In genomic region chr4:108130955-108131354, GRCh38 we compare ENCODE assay signal across 14 cellular contexts. TPM values are rescaled to one million over a fixed set of nuclear protein-coding genes. Genes with fewer than 3 reads are reported as not detected.
DNase-seq lines count a peak whose midpoint lies in the region; ATAC-seq and TF ChIP-seq lines count a peak whose summit lies in the region.
"Had no signal": no experiment of that assay in that cellular context is flagged by ENCODE, and none has a peak within 500 bp of the region (broad histone marks: within the 10 kb centered on the region; RNA-seq: fewer than 3 reads in every experiment).

No MANE protein-coding gene starts in this region.

- no peaks in the 10 kb centered on the region for H3K9me3 ChIP-seq in naive thymus-derived CD4-positive, alpha-beta T cell (ENCODE audit: control insufficient read depth in 2 of 3, low read length in 3 of 3)
- H3K9me3 ChIP-seq: A549, spleen had no signal

- POLR2A ChIA-PET in naive thymus-derived CD4-positive, alpha-beta T cell (lab: Charles Lee), result interaction anchor here (0.6 to 21.9 kb wide), 11 partner anchors 10 to 97 kb away, joined by 3 to 400 read pairs (median 3); partner anchors contain the start of gene LEF1

- in situ Hi-C loops in astrocyte of the cerebellum (cut with HindIII; ENCODE audit: low sequenced_read_pairs), result no loop called here

- peaks cover 60% of the 10 kb centered on the region for H3K36me3 Mint-ChIP-seq in activated CD4-positive, alpha-beta T cell treated with anti-CD3 and anti-CD28 coated beads, Interleukin-2, amount 10 ng/mL, durations not matched to agents 24 days and 14 days (ENCODE audit: low read depth)
- peaks cover 18 to 60% (median 45%) of the 10 kb centered on the region in 5 donors for H3K36me3 Mint-ChIP-seq in naive thymus-derived CD4-positive, alpha-beta T cell
- H3K36me3 Mint-ChIP-seq in activated T-helper 1 cell treated with anti-CD3 and anti-CD28 coated beads, Interleukin-12 subunit alpha, Interleukin-12 subunit beta, Interleukin-2, Interleukin-4 antibody, amounts not matched to agents 30 ng/mL and 10 ng/mL and 1 ng/mL, durations not matched to agents 14 hours and 24 hours and 36 hours (ENCODE audit: low read depth), result peaks cover 50% of the 10 kb centered on the region

- TF ChIP-seq CTCF in LNCaP clone FGC (IDR thresholded peaks at IDR 0.05; ENCODE audit: control insufficient read depth, extremely low read depth, insufficient read depth) (peak; percentile 6; the same call in 1 of the 2 replicates), astrocyte of the cerebellum (IDR thresholded peaks at IDR 0.05; ENCODE audit: low read depth, low read length, missing control alignments) (peak; percentile 6)

- peak overlapping the region; percentile 69 for H3K27ac ChIP-seq in naive thymus-derived CD4-positive, alpha-beta T cell (ENCODE audit: low read depth, low read length)
- H3K27ac ChIP-seq: A549, spleen had no signal

- no peak overlapping the region for H3K27ac Mint-ChIP-seq in activated CD4-positive, alpha-beta T cell treated with anti-CD3 and anti-CD28 coated beads, Interleukin-2, amount 10 ng/mL, durations not matched to agents 24 days and 14 days
- peak overlapping the region in 8 of 9 donors; percentile 70 to 98 (median 90) for H3K27ac Mint-ChIP-seq in naive thymus-derived CD4-positive, alpha-beta T cell
- no peak overlapping the region for H3K27ac Mint-ChIP-seq in activated T-helper 1 cell treated with anti-CD3 and anti-CD28 coated beads, Interleukin-12 subunit alpha, Interleukin-12 subunit beta, Interleukin-2, Interleukin-4 antibody, amounts not matched to agents 30 ng/mL and 10 ng/mL and 1 ng/mL, durations not matched to agents 14 hours and 24 hours and 36 hours

- H3K27me3 ChIP-seq in naive thymus-derived CD4-positive, alpha-beta T cell (ENCODE audit: control insufficient read depth in 2 of 2, insufficient read depth in 2 of 2, low read length in 2 of 2), result no peaks in the 10 kb centered on the region

- no peak overlapping the region for H3K4me3 Mint-ChIP-seq in activated CD4-positive, alpha-beta T cell treated with anti-CD3 and anti-CD28 coated beads, Interleukin-2, amount 10 ng/mL, durations not matched to agents 24 days and 14 days
- H3K4me3 Mint-ChIP-seq in naive thymus-derived CD4-positive, alpha-beta T cell, result peak overlapping the region in 9 of 10 donors; percentile 35 to 87 (median 69)
- H3K4me3 Mint-ChIP-seq in activated T-helper 1 cell treated with anti-CD3 and anti-CD28 coated beads, Interleukin-12 subunit alpha, Interleukin-12 subunit beta, Interleukin-2, Interleukin-4 antibody, amounts not matched to agents 30 ng/mL and 10 ng/mL and 1 ng/mL, durations not matched to agents 14 hours and 24 hours and 36 hours, result no peak overlapping the region

- H3K9me3 Mint-ChIP-seq in activated CD4-positive, alpha-beta T cell treated with anti-CD3 and anti-CD28 coated beads, Interleukin-2, amount 10 ng/mL, durations not matched to agents 24 days and 14 days, result no peaks in the 10 kb centered on the region
- H3K9me3 Mint-ChIP-seq in naive thymus-derived CD4-positive, alpha-beta T cell, result no peaks in the 10 kb centered on the region
- no peaks in the 10 kb centered on the region for H3K9me3 Mint-ChIP-seq in activated T-helper 1 cell treated with anti-CD3 and anti-CD28 coated beads, Interleukin-12 subunit alpha, Interleukin-12 subunit beta, Interleukin-2, Interleukin-4 antibody, amounts not matched to agents 30 ng/mL and 10 ng/mL and 1 ng/mL, durations not matched to agents 14 hours and 24 hours and 36 hours

- peaks cover 69% of the 10 kb centered on the region for H3K4me1 Mint-ChIP-seq in activated CD4-positive, alpha-beta T cell treated with anti-CD3 and anti-CD28 coated beads, Interleukin-2, amount 10 ng/mL, durations not matched to agents 24 days and 14 days
- H3K4me1 Mint-ChIP-seq in naive thymus-derived CD4-positive, alpha-beta T cell, result peaks cover 61 to 100% (median 92%) of the 10 kb centered on the region in 7 donors
- peaks cover 76% of the 10 kb centered on the region for H3K4me1 Mint-ChIP-seq in activated T-helper 1 cell treated with anti-CD3 and anti-CD28 coated beads, Interleukin-12 subunit alpha, Interleukin-12 subunit beta, Interleukin-2, Interleukin-4 antibody, amounts not matched to agents 30 ng/mL and 10 ng/mL and 1 ng/mL, durations not matched to agents 14 hours and 24 hours and 36 hours (ENCODE audit: low read depth)

- peak; percentile 55 for DNase-seq in activated CD4-positive, alpha-beta T cell treated with anti-CD3 and anti-CD28 coated beads, Interleukin-2, amount 10 ng/mL, durations not matched to agents 24 days and 14 days
- no peak for DNase-seq in activated CD4-positive, alpha-beta T cell treated with anti-CD3 and anti-CD28 coated beads for 1 hour
- DNase-seq in LNCaP clone FGC (ENCODE audit: low read depth), result no peak
- DNase-seq in astrocyte of the cerebellum (ENCODE audit: low read depth), result no peak
- DNase-seq in naive thymus-derived CD4-positive, alpha-beta T cell, result no peak
- DNase-seq in activated T-helper 1 cell treated with anti-CD3 and anti-CD28 coated beads, Interleukin-12 subunit alpha, Interleukin-12 subunit beta, Interleukin-2, Interleukin-4 antibody, amounts not matched to agents 30 ng/mL and 10 ng/mL and 1 ng/mL, durations not matched to agents 14 hours and 24 hours and 36 hours (ENCODE audit: low spot score), result no peak
- no peak for DNase-seq in NCI-H1436 treated with DMSO at 0.1 percent for 48 hours (lab: John Stamatoyannopoulos, UW)
- DNase-seq in kidney glomerular epithelial cell (lab: John Stamatoyannopoulos, UW), result no peak
- DNase-seq: activated CD4-positive, CD25-positive, alpha-beta regulatory T cell; activated T-cell treated with anti-CD3 and anti-CD28 coated beads for 4 hours; aorta; effector CD4-positive, alpha-beta T cell; spleen had no signal

- H3K4me3 ChIP-seq in LNCaP clone FGC (ENCODE audit: low read depth, low read length) (no peak overlapping the region), astrocyte of the cerebellum (ENCODE audit: low read depth, low read length) (no peak overlapping the region)
- H3K4me3 ChIP-seq in naive thymus-derived CD4-positive, alpha-beta T cell (ENCODE audit: low read length), result no peak overlapping the region
- H3K4me3 ChIP-seq: A549, spleen had no signal

- intact Hi-C loops in activated CD4-positive, alpha-beta T cell treated with anti-CD3 and anti-CD28 coated beads, Interleukin-2, amount 10 ng/mL, durations not matched to agents 24 days and 14 days (cut with micrococcal nuclease), result no loop called here
- intact Hi-C loops in naive thymus-derived CD4-positive, alpha-beta T cell (cut with micrococcal nuclease), result loop anchor here in 1 of 2 donors (2.0 to 5.0 kb wide), 2 partner anchors 16 to 36 kb away; partner anchors contain the start of gene LEF1
- intact Hi-C loops in activated T-helper 1 cell treated with anti-CD3 and anti-CD28 coated beads, Interleukin-12 subunit alpha, Interleukin-12 subunit beta, Interleukin-2, Interleukin-4 antibody, amounts not matched to agents 30 ng/mL and 10 ng/mL and 1 ng/mL, durations not matched to agents 14 hours and 24 hours and 36 hours (cut with micrococcal nuclease), result no loop called here

- ATAC-seq in naive thymus-derived CD4-positive, alpha-beta T cell, result no peak
- ATAC-seq: A549 had no signal

- peaks cover 0 to 21% (median 4%) of the 10 kb centered on the region in 3 experiments for H3K36me3 ChIP-seq in naive thymus-derived CD4-positive, alpha-beta T cell (ENCODE audit: control insufficient read depth in 2 of 3, insufficient read depth in 3 of 3, low read length in 3 of 3)
- H3K36me3 ChIP-seq: spleen had no signal

- no peaks in the 10 kb centered on the region for H3K27me3 Mint-ChIP-seq in activated CD4-positive, alpha-beta T cell treated with anti-CD3 and anti-CD28 coated beads, Interleukin-2, amount 10 ng/mL, durations not matched to agents 24 days and 14 days
- no peaks in the 10 kb centered on the region for H3K27me3 Mint-ChIP-seq in naive thymus-derived CD4-positive, alpha-beta T cell
- no peaks in the 10 kb centered on the region for H3K27me3 Mint-ChIP-seq in activated T-helper 1 cell treated with anti-CD3 and anti-CD28 coated beads, Interleukin-12 subunit alpha, Interleukin-12 subunit beta, Interleukin-2, Interleukin-4 antibody, amounts not matched to agents 30 ng/mL and 10 ng/mL and 1 ng/mL, durations not matched to agents 14 hours and 24 hours and 36 hours (ENCODE audit: insufficient read depth)

- peaks cover 5 to 87% of the 10 kb centered on the region in 2 donors for H3K4me1 ChIP-seq in naive thymus-derived CD4-positive, alpha-beta T cell (ENCODE audit: control insufficient read depth in 2 of 2, insufficient read depth in 2 of 2, low read length in 2 of 2)
- H3K4me1 ChIP-seq: A549, spleen had no signal

- CTCF ChIA-PET in naive thymus-derived CD4-positive, alpha-beta T cell (lab: Charles Lee), result interaction anchor here (0.5 to 2.2 kb wide), 11 partner anchors 8 to 432 kb away, joined by 3 to 9 read pairs (median 4); no protein-coding TSS in a partner anchor

RNA-seq across cellular contexts. Expression of gene LEF1, which starts 37.8 kb away (rescaled TPM):
- total RNA-seq in activated CD4-positive, alpha-beta T cell treated with anti-CD3 and anti-CD28 coated beads, Interleukin-2, amount 10 ng/mL, durations not matched to agents 24 days and 14 days, result 131 and 141 TPM in 2 replicates
- total RNA-seq in naive thymus-derived CD4-positive, alpha-beta T cell, result 100 to 1,000 TPM; 270 to 830 (median 674) TPM
- 100 to 1,000 TPM; 637 to 928 TPM for polyA plus RNA-seq in naive thymus-derived CD4-positive, alpha-beta T cell
- 133 and 139 TPM in 2 replicates for total RNA-seq in activated T-helper 1 cell treated with anti-CD3 and anti-CD28 coated beads, Interleukin-12 subunit alpha, Interleukin-12 subunit beta, Interleukin-2, Interleukin-4 antibody, amounts not matched to agents 30 ng/mL and 10 ng/mL and 1 ng/mL, durations not matched to agents 14 hours and 24 hours and 36 hours
- polyA plus RNA-seq: A549 had no signal

Comparison
In these comparisons a context has a peak if more than half of its experiments do, and no peak if none do; other contexts are left out.
1. H3K27ac Mint-ChIP-seq: peak in naive thymus-derived CD4-positive, alpha-beta T cell (8 of 9); none in activated CD4-positive, alpha-beta T cell treated with anti-CD3 and anti-CD28 coated beads, Interleukin-2, amount 10 ng/mL, durations not matched to agents 24 days and 14 days (single experiment) and activated T-helper 1 cell treated with anti-CD3 and anti-CD28 coated beads, Interleukin-12 subunit alpha, Interleukin-12 subunit beta, Interleukin-2, Interleukin-4 antibody, amounts not matched to agents 30 ng/mL and 10 ng/mL and 1 ng/mL, durations not matched to agents 14 hours and 24 hours and 36 hours (single experiment).
2. H3K4me3 Mint-ChIP-seq: peak in naive thymus-derived CD4-positive, alpha-beta T cell (9 of 10); none in activated CD4-positive, alpha-beta T cell treated with anti-CD3 and anti-CD28 coated beads, Interleukin-2, amount 10 ng/mL, durations not matched to agents 24 days and 14 days (single experiment) and activated T-helper 1 cell treated with anti-CD3 and anti-CD28 coated beads, Interleukin-12 subunit alpha, Interleukin-12 subunit beta, Interleukin-2, Interleukin-4 antibody, amounts not matched to agents 30 ng/mL and 10 ng/mL and 1 ng/mL, durations not matched to agents 14 hours and 24 hours and 36 hours (single experiment).